Comparison of ENCODE assay signal across 1 cellular context in the genomic region with DNA sequence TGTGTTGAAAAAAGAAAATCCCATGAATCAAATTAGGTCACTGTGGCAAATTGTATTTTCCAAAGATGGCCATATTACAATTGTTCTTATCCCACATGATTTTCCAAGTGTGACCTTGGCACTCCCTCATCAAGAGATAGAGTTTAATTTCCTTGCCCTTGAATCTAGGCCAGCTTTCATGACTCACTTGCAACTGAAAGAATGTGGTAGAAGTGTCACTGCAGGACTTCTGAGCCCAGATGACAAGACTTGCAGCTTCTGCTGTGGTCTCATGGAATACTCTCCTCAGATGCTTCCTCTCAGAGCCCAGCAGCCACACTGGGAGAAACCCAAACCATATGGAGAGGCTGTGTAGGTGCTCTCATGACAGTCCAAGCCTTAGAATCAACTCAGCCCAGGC.
TF ChIP-seq lines count a peak whose summit lies in the region.

No MANE protein-coding gene starts in this region.

TF ChIP-seq in HepG2, 621 proteins besides CTCF, POLR2A, EP300 and RAD21 (continued from another document):
- TF ChIP-seq, protein P1, sequence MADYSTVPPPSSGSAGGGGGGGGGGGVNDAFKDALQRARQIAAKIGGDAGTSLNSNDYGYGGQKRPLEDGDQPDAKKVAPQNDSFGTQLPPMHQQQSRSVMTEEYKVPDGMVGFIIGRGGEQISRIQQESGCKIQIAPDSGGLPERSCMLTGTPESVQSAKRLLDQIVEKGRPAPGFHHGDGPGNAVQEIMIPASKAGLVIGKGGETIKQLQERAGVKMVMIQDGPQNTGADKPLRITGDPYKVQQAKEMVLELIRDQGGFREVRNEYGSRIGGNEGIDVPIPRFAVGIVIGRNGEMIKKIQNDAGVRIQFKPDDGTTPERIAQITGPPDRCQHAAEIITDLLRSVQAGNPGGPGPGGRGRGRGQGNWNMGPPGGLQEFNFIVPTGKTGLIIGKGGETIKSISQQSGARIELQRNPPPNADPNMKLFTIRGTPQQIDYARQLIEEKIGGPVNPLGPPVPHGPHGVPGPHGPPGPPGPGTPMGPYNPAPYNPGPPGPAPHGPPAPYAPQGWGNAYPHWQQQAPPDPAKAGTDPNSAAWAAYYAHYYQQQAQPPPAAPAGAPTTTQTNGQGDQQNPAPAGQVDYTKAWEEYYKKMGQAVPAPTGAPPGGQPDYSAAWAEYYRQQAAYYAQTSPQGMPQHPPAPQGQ (CRISPR knock-in tag; IDR thresholded peaks at IDR 0.05; ENCODE audit: borderline replicate concordance), result no peak
- TF ChIP-seq ZNF615 (CRISPR knock-in tag; IDR thresholded peaks at IDR 0.05; ENCODE audit: borderline replicate concordance) (no peak), CCDC6 (CRISPR knock-in tag; IDR thresholded peaks at IDR 0.05) (no peak), ZNF382 (CRISPR knock-in tag; IDR thresholded peaks at IDR 0.05; ENCODE audit: borderline replicate concordance) (no peak), ZNF460 (CRISPR knock-in tag; IDR thresholded peaks at IDR 0.05; ENCODE audit: borderline replicate concordance) (no peak), HMGA1 (CRISPR knock-in tag; conservative IDR thresholded peaks at IDR 0.05) (no peak), ZNF550 (CRISPR knock-in tag; IDR thresholded peaks at IDR 0.05; ENCODE audit: borderline replicate concordance) (no peak)
- TF ChIP-seq, protein P2, sequence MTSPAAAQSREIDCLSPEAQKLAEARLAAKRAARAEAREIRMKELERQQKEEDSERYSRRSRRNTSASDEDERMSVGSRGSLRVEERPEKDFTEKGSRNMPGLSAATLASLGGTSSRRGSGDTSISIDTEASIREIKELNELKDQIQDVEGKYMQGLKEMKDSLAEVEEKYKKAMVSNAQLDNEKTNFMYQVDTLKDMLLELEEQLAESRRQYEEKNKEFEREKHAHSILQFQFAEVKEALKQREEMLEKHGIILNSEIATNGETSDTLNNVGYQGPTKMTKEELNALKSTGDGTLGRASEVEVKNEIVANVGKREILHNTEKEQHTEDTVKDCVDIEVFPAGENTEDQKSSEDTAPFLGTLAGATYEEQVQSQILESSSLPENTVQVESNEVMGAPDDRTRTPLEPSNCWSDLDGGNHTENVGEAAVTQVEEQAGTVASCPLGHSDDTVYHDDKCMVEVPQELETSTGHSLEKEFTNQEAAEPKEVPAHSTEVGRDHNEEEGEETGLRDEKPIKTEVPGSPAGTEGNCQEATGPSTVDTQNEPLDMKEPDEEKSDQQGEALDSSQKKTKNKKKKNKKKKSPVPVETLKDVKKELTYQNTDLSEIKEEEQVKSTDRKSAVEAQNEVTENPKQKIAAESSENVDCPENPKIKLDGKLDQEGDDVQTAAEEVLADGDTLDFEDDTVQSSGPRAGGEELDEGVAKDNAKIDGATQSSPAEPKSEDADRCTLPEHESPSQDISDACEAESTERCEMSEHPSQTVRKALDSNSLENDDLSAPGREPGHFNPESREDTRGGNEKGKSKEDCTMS (CRISPR knock-in tag; conservative IDR thresholded peaks at IDR 0.05), result no peak
- TF ChIP-seq, protein P3, sequence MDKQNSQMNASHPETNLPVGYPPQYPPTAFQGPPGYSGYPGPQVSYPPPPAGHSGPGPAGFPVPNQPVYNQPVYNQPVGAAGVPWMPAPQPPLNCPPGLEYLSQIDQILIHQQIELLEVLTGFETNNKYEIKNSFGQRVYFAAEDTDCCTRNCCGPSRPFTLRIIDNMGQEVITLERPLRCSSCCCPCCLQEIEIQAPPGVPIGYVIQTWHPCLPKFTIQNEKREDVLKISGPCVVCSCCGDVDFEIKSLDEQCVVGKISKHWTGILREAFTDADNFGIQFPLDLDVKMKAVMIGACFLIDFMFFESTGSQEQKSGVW (CRISPR knock-in tag; IDR thresholded peaks at IDR 0.05; ENCODE audit: borderline replicate concordance), result no peak
TF ChIP-seq in HepG2: peak in this region for 0.
